In genomic region chr17:44912763-44913544, GRCh38 we compare ENCODE assay signal across 1 cellular context.
TF ChIP-seq lines count a peak whose summit lies in the region.

No MANE protein-coding gene starts in this region.

TF ChIP-seq in K562, 482 proteins besides CTCF, POLR2A, EP300 and RAD21:
- TF ChIP-seq KDM1A (IDR thresholded peaks at IDR 0.05) (peak in 1 of 2 experiments; percentile 17; a peak in 1 of 4 replicates), ZNF695 (CRISPR knock-in tag; IDR thresholded peaks at IDR 0.05) (no peak), MLLT1 (IDR thresholded peaks at IDR 0.05) (no peak), ZBTB34 (CRISPR knock-in tag; IDR thresholded peaks at IDR 0.05) (no peak), ZFP36 (IDR thresholded peaks at IDR 0.05; ENCODE audit: low read depth, low read length, partially characterized antibody) (peak; percentile 56), POLR2H (tag; IDR thresholded peaks at IDR 0.05; ENCODE audit: low read depth) (no peak), POLR2AphosphoS2 (IDR thresholded peaks at IDR 0.05; ENCODE audit: low read length) (no peak), ADNP (tag; IDR thresholded peaks at IDR 0.05) (no peak), E2F5 (CRISPR knock-in tag; IDR thresholded peaks at IDR 0.05) (no peak), MAZ (CRISPR knock-in tag; conservative IDR thresholded peaks at IDR 0.05 in 1 of 2, IDR thresholded peaks at IDR 0.05 in 1 of 2) (no peak), ELK1 (CRISPR knock-in tag; IDR thresholded peaks at IDR 0.05) (no peak), BCOR (IDR thresholded peaks at IDR 0.05) (peak; percentile 62), LCOR (CRISPR knock-in tag; IDR thresholded peaks at IDR 0.05) (no peak), STAT5A (IDR thresholded peaks at IDR 0.05; ENCODE audit: borderline replicate concordance, low read length) (no peak), SMAD3 (CRISPR knock-in tag; conservative IDR thresholded peaks at IDR 0.05) (no peak), BRD9 (IDR thresholded peaks at IDR 0.05; ENCODE audit: low read depth, partially characterized antibody) (peak; percentile 48), CSDE1 (IDR thresholded peaks at IDR 0.05) (no peak), SMARCE1 (IDR thresholded peaks at IDR 0.05) (no peak), TBP (optimal IDR thresholded peaks at IDR 0.05; ENCODE audit: low read depth, low read length) (no peak), DNMT1 (IDR thresholded peaks at IDR 0.05) (no peak), MGA (IDR thresholded peaks at IDR 0.05) (no peak), OTX1 (CRISPR knock-in tag; IDR thresholded peaks at IDR 0.05) (no peak)
TF ChIP-seq in K562: peak in this region for 4.
